In the genomic region with DNA sequence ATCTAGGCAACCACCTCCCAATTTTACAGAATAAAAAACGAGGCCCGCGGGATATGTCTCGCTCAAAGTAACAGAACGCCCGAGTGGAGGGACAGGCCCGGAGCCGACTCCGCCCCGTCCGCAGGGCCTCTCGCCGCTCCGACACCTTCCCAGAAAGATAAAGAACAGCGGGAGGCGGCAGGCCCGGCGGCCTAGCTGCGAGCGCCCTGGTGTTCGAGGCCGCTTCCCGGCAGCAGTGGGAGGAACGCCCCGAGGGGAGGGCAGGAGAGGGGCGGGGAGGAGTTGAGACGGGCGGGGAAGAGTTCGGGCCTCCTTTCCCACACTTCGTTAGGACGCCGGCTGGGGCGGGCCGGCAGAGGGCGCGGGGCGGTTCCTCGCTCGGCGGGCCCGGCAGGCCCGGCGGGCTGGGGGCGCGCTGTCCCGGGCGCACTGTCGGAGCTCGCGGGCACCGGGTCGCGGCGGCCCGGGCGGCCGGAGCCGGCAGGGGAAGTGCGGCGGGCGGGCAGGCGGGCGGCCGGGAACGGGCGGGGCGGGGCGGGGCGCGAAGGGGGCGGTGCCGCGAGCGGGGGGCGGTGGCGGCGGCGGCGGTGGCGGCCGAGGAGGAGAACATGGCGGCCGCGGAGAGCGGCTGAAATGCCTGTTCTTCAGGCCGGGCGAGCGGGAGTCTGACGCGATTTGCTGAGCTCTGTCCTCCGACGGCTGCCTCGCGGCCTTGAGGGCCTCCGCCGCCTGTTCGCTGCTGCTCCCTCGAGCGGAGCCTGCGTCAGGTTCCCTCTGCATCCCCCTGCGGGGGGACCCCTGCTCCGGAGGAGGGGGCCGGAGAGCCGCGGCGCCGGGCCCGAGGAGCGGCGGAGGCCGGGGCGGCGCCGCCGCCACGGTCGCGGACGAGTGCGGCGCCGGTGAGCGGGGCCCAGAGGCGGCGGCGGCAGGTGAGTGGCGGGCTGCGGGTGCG, we compare ENCODE assay signal across 1 cellular context.
TF ChIP-seq lines count a peak whose summit lies in the region.

A gene (plus strand): TSS at position 581 of the 952 bp plus-strand sequence. CDS start 167,424 bp downstream, outside the sequence.

TF ChIP-seq in HepG2, 621 proteins besides CTCF, POLR2A, EP300 and RAD21 (continued from another document and continues in another):
- TF ChIP-seq MEF2D (CRISPR knock-in tag; IDR thresholded peaks at IDR 0.05) (0 out of 2 replicates have a peak, but pooled peaks have one; percentile 25), ERF (CRISPR knock-in tag; IDR thresholded peaks at IDR 0.05) (no peak), RCOR2 (CRISPR knock-in tag; IDR thresholded peaks at IDR 0.05) (no peak), MIXL1 (CRISPR knock-in tag; IDR thresholded peaks at IDR 0.05) (no peak), ZNF619 (CRISPR knock-in tag; IDR thresholded peaks at IDR 0.05) (no peak), REXO4 (CRISPR knock-in tag; IDR thresholded peaks at IDR 0.05; ENCODE audit: borderline replicate concordance) (no peak), ZNF713 (CRISPR knock-in tag; IDR thresholded peaks at IDR 0.05) (no peak), SRSF1 (optimal IDR thresholded peaks at IDR 0.05; ENCODE audit: low read depth, low read length) (peak; percentile 27), ARNTL (CRISPR knock-in tag; IDR thresholded peaks at IDR 0.05) (no peak), ZFP36L2 (CRISPR knock-in tag; IDR thresholded peaks at IDR 0.05) (no peak), MED8 (CRISPR knock-in tag; IDR thresholded peaks at IDR 0.05; ENCODE audit: insufficient replicate concordance) (no peak), SCMH1 (CRISPR knock-in tag; IDR thresholded peaks at IDR 0.05; ENCODE audit: borderline replicate concordance) (no peak), RFXAP (CRISPR knock-in tag; IDR thresholded peaks at IDR 0.05; ENCODE audit: borderline replicate concordance) (no peak), KDM5B (CRISPR knock-in tag; IDR thresholded peaks at IDR 0.05; ENCODE audit: borderline replicate concordance) (peak; percentile 34; the same call in 1 of the 2 replicates), SRF (IDR thresholded peaks at IDR 0.05; ENCODE audit: low read depth, low read length) (no peak), ZNF562 (CRISPR knock-in tag; IDR thresholded peaks at IDR 0.05; ENCODE audit: borderline replicate concordance) (no peak), NFIC (IDR thresholded peaks at IDR 0.05; ENCODE audit: low read length) (no peak), TEAD3 (CRISPR knock-in tag; optimal IDR thresholded peaks at IDR 0.05; ENCODE audit: borderline replicate concordance) (peak; percentile 26), GLI4 (CRISPR knock-in tag; IDR thresholded peaks at IDR 0.05; ENCODE audit: borderline replicate concordance) (no peak), TAF15 (IDR thresholded peaks at IDR 0.05; ENCODE audit: low read depth, low read length, poor library complexity, severe bottlenecking) (no peak), MAFG (CRISPR knock-in tag; IDR thresholded peaks at IDR 0.05) (no peak), KLF12 (CRISPR knock-in tag; IDR thresholded peaks at IDR 0.05; ENCODE audit: borderline replicate concordance) (peak; percentile 36; the same call in 1 of the 2 replicates), ZFY (CRISPR knock-in tag; IDR thresholded peaks at IDR 0.05) (peak; percentile 89), AGO1 (IDR thresholded peaks at IDR 0.05; ENCODE audit: low read depth, low read length, poor library complexity, severe bottlenecking) (no peak), KDM4B (CRISPR knock-in tag; IDR thresholded peaks at IDR 0.05) (peak; percentile 47; the same call in 1 of the 2 replicates), GATAD2A (CRISPR knock-in tag; IDR thresholded peaks at IDR 0.05) (no peak), MZF1 (CRISPR knock-in tag; IDR thresholded peaks at IDR 0.05; ENCODE audit: borderline replicate concordance) (0 out of 2 replicates have a peak, but pooled peaks have one; percentile 25), TRIM24 (CRISPR knock-in tag; IDR thresholded peaks at IDR 0.05) (no peak), EEA1 (CRISPR knock-in tag; IDR thresholded peaks at IDR 0.05; ENCODE audit: borderline replicate concordance) (no peak), ZNF501 (CRISPR knock-in tag; IDR thresholded peaks at IDR 0.05) (no peak), MXD4 (CRISPR knock-in tag; IDR thresholded peaks at IDR 0.05) (peak; percentile 67; the same call in 1 of the 2 replicates), GTF2F1 (IDR thresholded peaks at IDR 0.05; ENCODE audit: low read length) (no peak), ZNF10 (CRISPR knock-in tag; IDR thresholded peaks at IDR 0.05; ENCODE audit: borderline replicate concordance, low read depth) (no peak), HHEX (CRISPR knock-in tag; IDR thresholded peaks at IDR 0.05) (no peak)
- TF ChIP-seq, protein P1, sequence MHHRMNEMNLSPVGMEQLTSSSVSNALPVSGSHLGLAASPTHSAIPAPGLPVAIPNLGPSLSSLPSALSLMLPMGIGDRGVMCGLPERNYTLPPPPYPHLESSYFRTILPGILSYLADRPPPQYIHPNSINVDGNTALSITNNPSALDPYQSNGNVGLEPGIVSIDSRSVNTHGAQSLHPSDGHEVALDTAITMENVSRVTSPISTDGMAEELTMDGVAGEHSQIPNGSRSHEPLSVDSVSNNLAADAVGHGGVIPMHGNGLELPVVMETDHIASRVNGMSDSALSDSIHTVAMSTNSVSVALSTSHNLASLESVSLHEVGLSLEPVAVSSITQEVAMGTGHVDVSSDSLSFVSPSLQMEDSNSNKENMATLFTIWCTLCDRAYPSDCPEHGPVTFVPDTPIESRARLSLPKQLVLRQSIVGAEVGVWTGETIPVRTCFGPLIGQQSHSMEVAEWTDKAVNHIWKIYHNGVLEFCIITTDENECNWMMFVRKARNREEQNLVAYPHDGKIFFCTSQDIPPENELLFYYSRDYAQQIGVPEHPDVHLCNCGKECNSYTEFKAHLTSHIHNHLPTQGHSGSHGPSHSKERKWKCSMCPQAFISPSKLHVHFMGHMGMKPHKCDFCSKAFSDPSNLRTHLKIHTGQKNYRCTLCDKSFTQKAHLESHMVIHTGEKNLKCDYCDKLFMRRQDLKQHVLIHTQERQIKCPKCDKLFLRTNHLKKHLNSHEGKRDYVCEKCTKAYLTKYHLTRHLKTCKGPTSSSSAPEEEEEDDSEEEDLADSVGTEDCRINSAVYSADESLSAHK (CRISPR knock-in tag; IDR thresholded peaks at IDR 0.05; ENCODE audit: borderline replicate concordance), result no peak
- TF ChIP-seq, protein P2, sequence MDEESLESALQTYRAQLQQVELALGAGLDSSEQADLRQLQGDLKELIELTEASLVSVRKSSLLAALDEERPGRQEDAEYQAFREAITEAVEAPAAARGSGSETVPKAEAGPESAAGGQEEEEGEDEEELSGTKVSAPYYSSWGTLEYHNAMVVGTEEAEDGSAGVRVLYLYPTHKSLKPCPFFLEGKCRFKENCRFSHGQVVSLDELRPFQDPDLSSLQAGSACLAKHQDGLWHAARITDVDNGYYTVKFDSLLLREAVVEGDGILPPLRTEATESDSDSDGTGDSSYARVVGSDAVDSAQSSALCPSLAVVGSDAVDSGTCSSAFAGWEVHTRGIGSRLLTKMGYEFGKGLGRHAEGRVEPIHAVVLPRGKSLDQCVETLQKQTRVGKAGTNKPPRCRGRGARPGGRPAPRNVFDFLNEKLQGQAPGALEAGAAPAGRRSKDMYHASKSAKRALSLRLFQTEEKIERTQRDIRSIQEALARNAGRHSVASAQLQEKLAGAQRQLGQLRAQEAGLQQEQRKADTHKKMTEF (CRISPR knock-in tag; IDR thresholded peaks at IDR 0.05), result peak; percentile 55
- TF ChIP-seq, protein P3, sequence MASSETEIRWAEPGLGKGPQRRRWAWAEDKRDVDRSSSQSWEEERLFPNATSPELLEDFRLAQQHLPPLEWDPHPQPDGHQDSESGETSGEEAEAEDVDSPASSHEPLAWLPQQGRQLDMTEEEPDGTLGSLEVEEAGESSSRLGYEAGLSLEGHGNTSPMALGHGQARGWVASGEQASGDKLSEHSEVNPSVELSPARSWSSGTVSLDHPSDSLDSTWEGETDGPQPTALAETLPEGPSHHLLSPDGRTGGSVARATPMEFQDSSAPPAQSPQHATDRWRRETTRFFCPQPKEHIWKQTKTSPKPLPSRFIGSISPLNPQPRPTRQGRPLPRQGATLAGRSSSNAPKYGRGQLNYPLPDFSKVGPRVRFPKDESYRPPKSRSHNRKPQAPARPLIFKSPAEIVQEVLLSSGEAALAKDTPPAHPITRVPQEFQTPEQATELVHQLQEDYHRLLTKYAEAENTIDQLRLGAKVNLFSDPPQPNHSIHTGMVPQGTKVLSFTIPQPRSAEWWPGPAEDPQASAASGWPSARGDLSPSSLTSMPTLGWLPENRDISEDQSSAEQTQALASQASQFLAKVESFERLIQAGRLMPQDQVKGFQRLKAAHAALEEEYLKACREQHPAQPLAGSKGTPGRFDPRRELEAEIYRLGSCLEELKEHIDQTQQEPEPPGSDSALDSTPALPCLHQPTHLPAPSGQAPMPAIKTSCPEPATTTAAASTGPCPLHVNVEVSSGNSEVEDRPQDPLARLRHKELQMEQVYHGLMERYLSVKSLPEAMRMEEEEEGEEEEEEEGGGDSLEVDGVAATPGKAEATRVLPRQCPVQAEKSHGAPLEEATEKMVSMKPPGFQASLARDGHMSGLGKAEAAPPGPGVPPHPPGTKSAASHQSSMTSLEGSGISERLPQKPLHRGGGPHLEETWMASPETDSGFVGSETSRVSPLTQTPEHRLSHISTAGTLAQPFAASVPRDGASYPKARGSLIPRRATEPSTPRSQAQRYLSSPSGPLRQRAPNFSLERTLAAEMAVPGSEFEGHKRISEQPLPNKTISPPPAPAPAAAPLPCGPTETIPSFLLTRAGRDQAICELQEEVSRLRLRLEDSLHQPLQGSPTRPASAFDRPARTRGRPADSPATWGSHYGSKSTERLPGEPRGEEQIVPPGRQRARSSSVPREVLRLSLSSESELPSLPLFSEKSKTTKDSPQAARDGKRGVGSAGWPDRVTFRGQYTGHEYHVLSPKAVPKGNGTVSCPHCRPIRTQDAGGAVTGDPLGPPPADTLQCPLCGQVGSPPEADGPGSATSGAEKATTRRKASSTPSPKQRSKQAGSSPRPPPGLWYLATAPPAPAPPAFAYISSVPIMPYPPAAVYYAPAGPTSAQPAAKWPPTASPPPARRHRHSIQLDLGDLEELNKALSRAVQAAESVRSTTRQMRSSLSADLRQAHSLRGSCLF (CRISPR knock-in tag; IDR thresholded peaks at IDR 0.05; ENCODE audit: borderline replicate concordance), result no peak
- TF ChIP-seq, protein P4, sequence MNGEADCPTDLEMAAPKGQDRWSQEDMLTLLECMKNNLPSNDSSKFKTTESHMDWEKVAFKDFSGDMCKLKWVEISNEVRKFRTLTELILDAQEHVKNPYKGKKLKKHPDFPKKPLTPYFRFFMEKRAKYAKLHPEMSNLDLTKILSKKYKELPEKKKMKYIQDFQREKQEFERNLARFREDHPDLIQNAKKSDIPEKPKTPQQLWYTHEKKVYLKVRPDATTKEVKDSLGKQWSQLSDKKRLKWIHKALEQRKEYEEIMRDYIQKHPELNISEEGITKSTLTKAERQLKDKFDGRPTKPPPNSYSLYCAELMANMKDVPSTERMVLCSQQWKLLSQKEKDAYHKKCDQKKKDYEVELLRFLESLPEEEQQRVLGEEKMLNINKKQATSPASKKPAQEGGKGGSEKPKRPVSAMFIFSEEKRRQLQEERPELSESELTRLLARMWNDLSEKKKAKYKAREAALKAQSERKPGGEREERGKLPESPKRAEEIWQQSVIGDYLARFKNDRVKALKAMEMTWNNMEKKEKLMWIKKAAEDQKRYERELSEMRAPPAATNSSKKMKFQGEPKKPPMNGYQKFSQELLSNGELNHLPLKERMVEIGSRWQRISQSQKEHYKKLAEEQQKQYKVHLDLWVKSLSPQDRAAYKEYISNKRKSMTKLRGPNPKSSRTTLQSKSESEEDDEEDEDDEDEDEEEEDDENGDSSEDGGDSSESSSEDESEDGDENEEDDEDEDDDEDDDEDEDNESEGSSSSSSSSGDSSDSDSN (CRISPR knock-in tag; IDR thresholded peaks at IDR 0.05), result peak; percentile 56
- TF ChIP-seq, protein P5, sequence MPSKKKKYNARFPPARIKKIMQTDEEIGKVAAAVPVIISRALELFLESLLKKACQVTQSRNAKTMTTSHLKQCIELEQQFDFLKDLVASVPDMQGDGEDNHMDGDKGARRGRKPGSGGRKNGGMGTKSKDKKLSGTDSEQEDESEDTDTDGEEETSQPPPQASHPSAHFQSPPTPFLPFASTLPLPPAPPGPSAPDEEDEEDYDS (CRISPR knock-in tag; IDR thresholded peaks at IDR 0.05), result no peak
- TF ChIP-seq, protein P6, sequence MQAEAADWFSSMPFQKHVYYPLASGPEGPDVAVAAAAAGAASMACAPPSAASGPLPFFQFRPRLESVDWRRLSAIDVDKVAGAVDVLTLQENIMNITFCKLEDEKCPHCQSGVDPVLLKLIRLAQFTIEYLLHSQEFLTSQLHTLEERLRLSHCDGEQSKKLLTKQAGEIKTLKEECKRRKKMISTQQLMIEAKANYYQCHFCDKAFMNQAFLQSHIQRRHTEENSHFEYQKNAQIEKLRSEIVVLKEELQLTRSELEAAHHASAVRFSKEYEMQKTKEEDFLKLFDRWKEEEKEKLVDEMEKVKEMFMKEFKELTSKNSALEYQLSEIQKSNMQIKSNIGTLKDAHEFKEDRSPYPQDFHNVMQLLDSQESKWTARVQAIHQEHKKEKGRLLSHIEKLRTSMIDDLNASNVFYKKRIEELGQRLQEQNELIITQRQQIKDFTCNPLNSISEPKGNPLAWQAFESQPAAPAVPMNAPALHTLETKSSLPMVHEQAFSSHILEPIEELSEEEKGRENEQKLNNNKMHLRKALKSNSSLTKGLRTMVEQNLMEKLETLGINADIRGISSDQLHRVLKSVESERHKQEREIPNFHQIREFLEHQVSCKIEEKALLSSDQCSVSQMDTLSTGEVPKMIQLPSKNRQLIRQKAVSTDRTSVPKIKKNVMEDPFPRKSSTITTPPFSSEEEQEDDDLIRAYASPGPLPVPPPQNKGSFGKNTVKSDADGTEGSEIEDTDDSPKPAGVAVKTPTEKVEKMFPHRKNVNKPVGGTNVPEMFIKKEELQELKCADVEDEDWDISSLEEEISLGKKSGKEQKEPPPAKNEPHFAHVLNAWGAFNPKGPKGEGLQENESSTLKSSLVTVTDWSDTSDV (CRISPR knock-in tag; IDR thresholded peaks at IDR 0.05), result no peak
- TF ChIP-seq, protein P7, sequence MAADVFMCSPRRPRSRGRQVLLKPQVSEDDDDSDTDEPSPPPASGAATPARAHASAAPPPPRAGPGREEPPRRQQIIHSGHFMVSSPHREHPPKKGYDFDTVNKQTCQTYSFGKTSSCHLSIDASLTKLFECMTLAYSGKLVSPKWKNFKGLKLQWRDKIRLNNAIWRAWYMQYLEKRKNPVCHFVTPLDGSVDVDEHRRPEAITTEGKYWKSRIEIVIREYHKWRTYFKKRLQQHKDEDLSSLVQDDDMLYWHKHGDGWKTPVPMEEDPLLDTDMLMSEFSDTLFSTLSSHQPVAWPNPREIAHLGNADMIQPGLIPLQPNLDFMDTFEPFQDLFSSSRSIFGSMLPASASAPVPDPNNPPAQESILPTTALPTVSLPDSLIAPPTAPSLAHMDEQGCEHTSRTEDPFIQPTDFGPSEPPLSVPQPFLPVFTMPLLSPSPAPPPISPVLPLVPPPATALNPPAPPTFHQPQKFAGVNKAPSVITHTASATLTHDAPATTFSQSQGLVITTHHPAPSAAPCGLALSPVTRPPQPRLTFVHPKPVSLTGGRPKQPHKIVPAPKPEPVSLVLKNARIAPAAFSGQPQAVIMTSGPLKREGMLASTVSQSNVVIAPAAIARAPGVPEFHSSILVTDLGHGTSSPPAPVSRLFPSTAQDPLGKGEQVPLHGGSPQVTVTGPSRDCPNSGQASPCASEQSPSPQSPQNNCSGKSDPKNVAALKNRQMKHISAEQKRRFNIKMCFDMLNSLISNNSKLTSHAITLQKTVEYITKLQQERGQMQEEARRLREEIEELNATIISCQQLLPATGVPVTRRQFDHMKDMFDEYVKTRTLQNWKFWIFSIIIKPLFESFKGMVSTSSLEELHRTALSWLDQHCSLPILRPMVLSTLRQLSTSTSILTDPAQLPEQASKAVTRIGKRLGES (CRISPR knock-in tag; IDR thresholded peaks at IDR 0.05; ENCODE audit: borderline replicate concordance), result no peak
